25 cellular contexts compared by ENCODE assay signal in genomic region chr11:660281-660680, GRCh38. TPM values are rescaled to one million over a fixed set of nuclear protein-coding genes. Genes with fewer than 3 reads are reported as not detected.
"Had no signal": no experiment of that assay in that cellular context is flagged by ENCODE, and none has a peak within 500 bp of the region (broad histone marks: within the 10 kb centered on the region; RNA-seq: fewer than 3 reads in every experiment).

No MANE protein-coding gene starts in this region.

- H3K4me2 ChIP-seq: KMS-11, SK-N-SH had no signal

- H3K9ac ChIP-seq: KMS-11, SK-N-SH had no signal

- H3K27ac Mint-ChIP-seq: IgD-negative memory B cell had no signal

- H3K9me3 Mint-ChIP-seq: IgD-negative memory B cell had no signal

- H3K9me3 ChIP-seq: SK-N-SH had no signal

- H3K27ac ChIP-seq: KMS-11 had no signal

- H3K27me3 Mint-ChIP-seq: IgD-negative memory B cell had no signal

- ATAC-seq: K562 had no signal

- H3K4me3 ChIP-seq: K562 had no signal

- H3K36me3 Mint-ChIP-seq: IgD-negative memory B cell had no signal

- DNase-seq: MV-4-11, NCI-H1048, NCI-H1105, NCI-H1417, NCI-H1436 treated with DMSO at 0.1 percent for 48 hours, NCI-H1694, NCI-H187 treated with DMSO at 0.1 percent for 48 hours, NCI-H2029 treated with DMSO at 0.1 percent for 48 hours, NCI-H2171 treated with DMSO at 0.1 percent for 48 hours, NCI-H345, NCI-H446 treated with DMSO at 0.1 percent for 48 hours, NCI-H510A treated with DMSO at 0.1 percent for 48 hours, NCI-H526 treated with DMSO at 0.1 percent for 48 hours, NCI-H774, RPMI8226, SHP77, SK-N-SH, SW 1271 had no signal

RNA-seq across cellular contexts. Expression of gene DRD4, which starts 23.2 kb away (rescaled TPM):
- total RNA-seq: LHCN-M2, SK-MEL-5 had no signal
- polyA plus RNA-seq: IgD-negative memory B cell, SK-N-SH had no signal

RNA-seq across cellular contexts. Expression of gene SCT, which starts 33.3 kb away (rescaled TPM):
- total RNA-seq: HT1080, K562, LHCN-M2, MCF 10A, SK-MEL-5 had no signal
- polyA plus RNA-seq: IgD-negative memory B cell, K562, SK-N-SH had no signal

RNA-seq across cellular contexts. Expression of gene CDHR5, which starts 35.5 kb away (rescaled TPM):
- total RNA-seq: HT1080, LHCN-M2, MCF 10A, SK-MEL-5 had no signal
- polyA plus RNA-seq: IgD-negative memory B cell, K562, SK-N-SH had no signal
